ENCODE assay signal across 27 cellular contexts in the genomic region with DNA sequence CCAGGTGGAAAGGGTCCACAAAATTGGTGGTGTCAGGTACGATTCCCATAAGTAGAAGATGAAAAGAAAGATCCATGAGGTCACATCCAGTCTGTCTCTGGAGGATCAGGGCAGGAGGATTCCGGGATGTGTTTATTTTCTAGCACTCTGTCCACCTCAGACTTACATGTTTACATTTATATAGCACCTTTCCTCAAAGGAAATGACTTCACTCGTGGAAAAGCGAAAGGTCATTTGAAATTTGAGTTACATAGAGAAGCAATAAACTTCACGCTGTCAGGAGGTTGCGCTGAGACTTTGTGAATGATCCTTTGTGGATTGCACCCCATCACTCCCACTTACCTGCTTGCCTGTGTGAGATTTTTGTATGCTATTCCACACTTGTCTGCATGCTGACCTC.
"Had no signal": no experiment of that assay in that cellular context is flagged by ENCODE, and none has a peak within 500 bp of the region (broad histone marks: within the 10 kb centered on the region; RNA-seq: fewer than 3 reads in every experiment).

No MANE protein-coding gene starts in this region.

- H3K36me3 ChIP-seq: adrenal gland, ascending aorta, colonic mucosa, heart right ventricle, left lung, right lobe of liver, stomach, suprapubic skin, transverse colon, vagina had no signal

- ATAC-seq: activated CD8-positive, alpha-beta T cell treated with anti-CD3 and anti-CD28 coated beads, Interleukin-2, amount 10 ng/mL, durations not matched to agents 7 days and 5 days; activated naive CD4-positive, alpha-beta T cell treated with anti-CD3 and anti-CD28 coated beads, Interleukin-2, amount 50 U/mL, for 72 hours; heart right ventricle; left lung; natural killer cell treated with Interleukin-12 subunit alpha and Interleukin-12 subunit beta and Interleukin-15 and Interleukin-18, amount 100 ng/mL, for 72 hours; right lobe of liver; stimulated activated memory B cell treated with anti-CD40 and anti-IgM and Interleukin-4, amounts not matched to agents 10 μg/mL and 1 μg/mL and 100 μg/mL, for 72 hours had no signal

- H3K4me1 Mint-ChIP-seq: stimulated activated memory B cell treated with anti-CD40 and anti-IgM and Interleukin-4, amounts not matched to agents 10 μg/mL and 1 μg/mL and 100 μg/mL, for 72 hours had no signal

- H3K27me3 Mint-ChIP-seq: stimulated activated memory B cell treated with anti-CD40 and anti-IgM and Interleukin-4, amounts not matched to agents 10 μg/mL and 1 μg/mL and 100 μg/mL, for 72 hours had no signal

- H3K27ac Mint-ChIP-seq: activated CD8-positive, alpha-beta T cell treated with anti-CD3 and anti-CD28 coated beads, Interleukin-2, amount 10 ng/mL, durations not matched to agents 7 days and 5 days; activated naive CD4-positive, alpha-beta T cell treated with anti-CD3 and anti-CD28 coated beads, Interleukin-2, amount 50 U/mL, for 72 hours; activated T-helper 1 cell treated with anti-CD3 and anti-CD28 coated beads, Interleukin-12 subunit alpha, Interleukin-12 subunit beta, Interleukin-2, Interleukin-4 antibody, amounts not matched to agents 30 ng/mL and 10 ng/mL and 1 ng/mL, durations not matched to agents 14 hours and 24 hours and 36 hours; natural killer cell treated with Interleukin-12 subunit alpha and Interleukin-12 subunit beta and Interleukin-15 and Interleukin-18, amount 100 ng/mL, for 72 hours; stimulated activated memory B cell treated with anti-CD40 and anti-IgM and Interleukin-4, amounts not matched to agents 10 μg/mL and 1 μg/mL and 100 μg/mL, for 72 hours; T-helper 1 cell treated with Interleukin-12 subunit alpha and Interleukin-12 subunit beta and Interleukin-4 antibody, amounts not matched to agents 30 μg/mL and 1 μg/mL, for 36 hours had no signal

- H3K27me3 ChIP-seq: adrenal gland, ascending aorta, colonic mucosa, heart right ventricle, left lung, suprapubic skin, transverse colon, vagina had no signal

- H3K9ac ChIP-seq: parathyroid adenoma had no signal

- H3K9me3 Mint-ChIP-seq: activated T-helper 1 cell treated with anti-CD3 and anti-CD28 coated beads, Interleukin-12 subunit alpha, Interleukin-12 subunit beta, Interleukin-2, Interleukin-4 antibody, amounts not matched to agents 30 ng/mL and 10 ng/mL and 1 ng/mL, durations not matched to agents 14 hours and 24 hours and 36 hours had no signal

- H3K36me3 Mint-ChIP-seq: natural killer cell treated with Interleukin-12 subunit alpha and Interleukin-12 subunit beta and Interleukin-15 and Interleukin-18, amount 100 ng/mL, for 72 hours; stimulated activated memory B cell treated with anti-CD40 and anti-IgM and Interleukin-4, amounts not matched to agents 10 μg/mL and 1 μg/mL and 100 μg/mL, for 72 hours had no signal

- H3K4me3 ChIP-seq: adrenal gland, ascending aorta, colonic mucosa, dorsolateral prefrontal cortex, heart right ventricle, left lung, lung, right lobe of liver, skin epidermis, stomach, suprapubic skin, transverse colon, vagina had no signal

- DNase-seq: activated CD4-positive, alpha-beta T cell treated with anti-CD3 and anti-CD28 coated beads for 1 hour; activated CD4-positive, alpha-beta T cell treated with anti-CD3 and anti-CD28 coated beads, Interleukin-2, amount 50 U/mL, for 1 hour; activated CD8-positive, alpha-beta T cell treated with anti-CD3 and anti-CD28 coated beads, Interleukin-2, amount 10 ng/mL, durations not matched to agents 7 days and 5 days; activated gamma-delta T cell treated with Interleukin-2 at 50 U/mL for 16 hours; adrenal gland; colonic mucosa; dorsolateral prefrontal cortex; heart right ventricle; left lung; midbrain; nucleus accumbens; right lobe of liver; stimulated activated CD4-positive, alpha-beta T cell treated with anti-CD3 and anti-CD28 coated beads, Interleukin-15, amount 100 ng/mL, for 24 hours; stomach; transverse colon had no signal

- H2AFZ ChIP-seq: parathyroid adenoma had no signal

- H3K4me3 Mint-ChIP-seq: activated CD8-positive, alpha-beta T cell treated with anti-CD3 and anti-CD28 coated beads, Interleukin-2, amount 10 ng/mL, durations not matched to agents 7 days and 5 days; activated T-helper 1 cell treated with anti-CD3 and anti-CD28 coated beads, Interleukin-12 subunit alpha, Interleukin-12 subunit beta, Interleukin-2, Interleukin-4 antibody, amounts not matched to agents 30 ng/mL and 10 ng/mL and 1 ng/mL, durations not matched to agents 14 hours and 24 hours and 36 hours; natural killer cell treated with Interleukin-12 subunit alpha and Interleukin-12 subunit beta and Interleukin-15 and Interleukin-18, amount 100 ng/mL, for 72 hours; stimulated activated memory B cell treated with anti-CD40 and anti-IgM and Interleukin-4, amounts not matched to agents 10 μg/mL and 1 μg/mL and 100 μg/mL, for 72 hours; T-helper 1 cell treated with Interleukin-12 subunit alpha and Interleukin-12 subunit beta and Interleukin-4 antibody, amounts not matched to agents 30 μg/mL and 1 μg/mL, for 36 hours had no signal

- H3K27ac ChIP-seq: adrenal gland, ascending aorta, colonic mucosa, dorsolateral prefrontal cortex, heart right ventricle, left lung, parathyroid adenoma, right lobe of liver, skin epidermis, stomach, suprapubic skin, vagina, VCaP had no signal

- H3K79me2 ChIP-seq: parathyroid adenoma had no signal

- H3K4me1 ChIP-seq: ascending aorta, colonic mucosa, left lung, parathyroid adenoma, right lobe of liver, suprapubic skin, vagina had no signal

- H3K9me3 ChIP-seq: adrenal gland, ascending aorta, colonic mucosa, heart right ventricle, left lung, right lobe of liver, stomach, suprapubic skin, transverse colon, vagina had no signal
